ENCODE assay signal across 19 cellular contexts in the genomic region with DNA sequence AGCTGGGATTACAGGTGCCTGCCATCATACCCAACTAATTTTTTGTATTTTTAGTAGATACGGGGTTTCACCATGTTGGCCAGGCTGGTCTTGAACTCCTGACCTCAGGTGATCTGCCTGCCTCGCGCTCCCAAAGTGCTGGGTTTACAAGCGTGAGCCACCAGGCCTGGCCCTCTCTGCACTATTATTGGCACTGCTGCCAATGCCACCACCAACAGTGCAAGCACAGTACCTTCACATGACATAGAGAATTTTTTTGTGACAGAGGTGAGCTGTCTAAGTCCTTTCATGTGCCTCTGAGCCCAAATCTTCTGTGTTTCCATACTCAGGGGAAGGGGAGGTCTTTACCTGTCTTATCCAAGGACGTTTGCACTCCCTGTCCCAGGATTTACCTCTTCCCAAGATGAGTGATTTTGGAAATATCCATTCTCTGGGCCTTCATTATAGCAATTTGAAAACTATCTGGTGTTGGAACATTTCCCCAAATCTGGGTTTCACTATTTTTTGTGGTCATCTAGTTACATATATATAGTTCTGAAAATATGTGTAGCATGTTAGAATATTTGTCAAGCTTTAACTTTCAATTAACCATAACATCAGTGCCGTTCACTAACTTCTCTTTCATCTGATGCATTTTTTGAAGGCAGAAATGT. TPM values are rescaled to one million over a fixed set of nuclear protein-coding genes. Genes with fewer than 3 reads are reported as not detected.
DNase-seq lines count a peak whose midpoint lies in the region; ATAC-seq and TF ChIP-seq lines count a peak whose summit lies in the region.
"Had no signal": no experiment of that assay in that cellular context is flagged by ENCODE, and none has a peak within 500 bp of the region (broad histone marks: within the 10 kb centered on the region; RNA-seq: fewer than 3 reads in every experiment).

No MANE protein-coding gene starts in this region.

- no peaks in the 10 kb centered on the region for H3K27me3 ChIP-seq in dorsolateral prefrontal cortex

- H3K27me3 Mint-ChIP-seq in stimulated activated naive CD8-positive, alpha-beta T cell treated with anti-CD3 and anti-CD28 coated beads, Interleukin-15, Interleukin-2, amounts not matched to agents 100 ng/mL and 50 ng/mL, for 24 hours = no peaks in the 10 kb centered on the region
- no peaks in the 10 kb centered on the region for H3K27me3 Mint-ChIP-seq in stimulated activated naive CD8-positive, alpha-beta T cell treated with anti-CD3 and anti-CD28 coated beads, Interleukin-15, amount 100 ng/mL, for 72 hours
- no peaks in the 10 kb centered on the region for H3K27me3 Mint-ChIP-seq in T-cell
- peaks cover 2 to 5% (median 3%) of the 10 kb centered on the region in 3 donors for H3K27me3 Mint-ChIP-seq in immature natural killer cell (ENCODE audit: low read depth in 3 of 3)
- peaks cover 0 to 3% (median 1%) of the 10 kb centered on the region in 3 donors for H3K27me3 Mint-ChIP-seq in CD14-positive monocyte (ENCODE audit: low read depth in 3 of 3)
- H3K27me3 Mint-ChIP-seq: activated T-cell treated with anti-CD3 and anti-CD28 coated beads, Interleukin-2, amount 50 U/mL, for 24 hours had no signal

- peak overlapping the region; percentile 19 for H3K27ac Mint-ChIP-seq in stimulated activated naive CD8-positive, alpha-beta T cell treated with anti-CD3 and anti-CD28 coated beads, Interleukin-15, Interleukin-2, amounts not matched to agents 100 ng/mL and 50 ng/mL, for 24 hours
- H3K27ac Mint-ChIP-seq in stimulated activated naive CD8-positive, alpha-beta T cell treated with anti-CD3 and anti-CD28 coated beads, Interleukin-15, amount 100 ng/mL, for 72 hours = no peak overlapping the region
- peak overlapping the region; percentile 48 to 87 for H3K27ac Mint-ChIP-seq in T-cell
- H3K27ac Mint-ChIP-seq in immature natural killer cell = peak overlapping the region in 1 of 6 donors; percentile 40
- H3K27ac Mint-ChIP-seq in CD14-positive monocyte = peak overlapping the region in 3 of 7 donors; percentile 18 to 66 (median 30)

- H3K4me1 Mint-ChIP-seq in stimulated activated naive CD8-positive, alpha-beta T cell treated with anti-CD3 and anti-CD28 coated beads, Interleukin-15, Interleukin-2, amounts not matched to agents 100 ng/mL and 50 ng/mL, for 24 hours (ENCODE audit: low read depth) = peaks cover 98% of the 10 kb centered on the region
- peaks cover 88% of the 10 kb centered on the region for H3K4me1 Mint-ChIP-seq in stimulated activated naive CD8-positive, alpha-beta T cell treated with anti-CD3 and anti-CD28 coated beads, Interleukin-15, amount 100 ng/mL, for 72 hours
- peaks cover 70 to 93% (median 91%) of the 10 kb centered on the region in 3 donors for H3K4me1 Mint-ChIP-seq in T-cell
- peaks cover 57 to 84% of the 10 kb centered on the region in 2 donors for H3K4me1 Mint-ChIP-seq in immature natural killer cell
- peaks cover 83% of the 10 kb centered on the region for H3K4me1 Mint-ChIP-seq in CD14-positive monocyte

- intact Hi-C loops in dorsolateral prefrontal cortex (cut with DNase I) (no loop called here), CD14-positive monocyte (cut with micrococcal nuclease) (no loop called here)

- POLR2A ChIA-PET in T-cell (lab: Charles Lee) = no interaction called here

- peaks cover 12% of the 10 kb centered on the region for H3K9me3 Mint-ChIP-seq in stimulated activated naive CD8-positive, alpha-beta T cell treated with anti-CD3 and anti-CD28 coated beads, Interleukin-15, Interleukin-2, amounts not matched to agents 100 ng/mL and 50 ng/mL, for 24 hours
- H3K9me3 Mint-ChIP-seq in stimulated activated naive CD8-positive, alpha-beta T cell treated with anti-CD3 and anti-CD28 coated beads, Interleukin-15, amount 100 ng/mL, for 72 hours = peaks cover 0 to 9% of the 10 kb centered on the region in 2 donors
- H3K9me3 Mint-ChIP-seq in T-cell (peaks cover 5 to 12% (median 10%) of the 10 kb centered on the region in 3 donors), immature natural killer cell (peaks cover 0 to 6% (median 0%) of the 10 kb centered on the region in 6 donors), CD14-positive monocyte (peaks cover 0 to 2% (median 0%) of the 10 kb centered on the region in 7 donors)

- H3K27ac ChIP-seq in dorsolateral prefrontal cortex = no peak overlapping the region

- ATAC-seq in stimulated activated naive CD8-positive, alpha-beta T cell treated with anti-CD3 and anti-CD28 coated beads, Interleukin-15, amount 100 ng/mL, for 72 hours = no peak
- ATAC-seq in GM21390 (IDR thresholded peaks at IDR 0.05; ENCODE audit: unreplicated experiment) (peak; percentile 20), T-cell (replicated peaks in 1 of 4) (no peak), HG03457 (IDR thresholded peaks at IDR 0.05; ENCODE audit: unreplicated experiment) (no peak)

- no peak overlapping the region for H3K4me3 ChIP-seq in dorsolateral prefrontal cortex

- no peak overlapping the region for H3K4me3 Mint-ChIP-seq in stimulated activated naive CD8-positive, alpha-beta T cell treated with anti-CD3 and anti-CD28 coated beads, Interleukin-15, Interleukin-2, amounts not matched to agents 100 ng/mL and 50 ng/mL, for 24 hours
- H3K4me3 Mint-ChIP-seq in stimulated activated naive CD8-positive, alpha-beta T cell treated with anti-CD3 and anti-CD28 coated beads, Interleukin-15, amount 100 ng/mL, for 72 hours = no peak overlapping the region
- H3K4me3 Mint-ChIP-seq in T-cell (peak overlapping the region in 1 of 3 donors; percentile 30), immature natural killer cell (no peak overlapping the region), CD14-positive monocyte (no peak overlapping the region)
- H3K4me3 Mint-ChIP-seq: activated T-cell treated with anti-CD3 and anti-CD28 coated beads, Interleukin-2, amount 50 U/mL, for 24 hours had no signal

- H3K36me3 Mint-ChIP-seq in stimulated activated naive CD8-positive, alpha-beta T cell treated with anti-CD3 and anti-CD28 coated beads, Interleukin-15, Interleukin-2, amounts not matched to agents 100 ng/mL and 50 ng/mL, for 24 hours (ENCODE audit: low read depth) = peaks cover 5% of the 10 kb centered on the region
- H3K36me3 Mint-ChIP-seq in T-cell (peaks cover 11% of the 10 kb centered on the region), immature natural killer cell (no peaks in the 10 kb centered on the region), CD14-positive monocyte (no peaks in the 10 kb centered on the region)

- CTCF ChIA-PET in T-cell (lab: Charles Lee) = interaction anchor here (0.6 to 1.8 kb wide), 5 partner anchors 36 to 1960 kb away, joined by 3 to 7 read pairs (median 4); no protein-coding TSS in a partner anchor

- TF ChIP-seq CTCF in dorsolateral prefrontal cortex (IDR thresholded peaks at IDR 0.05 in 54 of 56, conservative IDR thresholded peaks at IDR 0.05 in 2 of 56; ENCODE audit: low read depth in 1 of 56, partially characterized antibody in 56 of 56) (no peak), CD14-positive monocyte (IDR thresholded peaks at IDR 0.05) (no peak)

- DNase-seq in stimulated activated naive CD8-positive, alpha-beta T cell treated with anti-CD3 and anti-CD28 coated beads, Interleukin-15, amount 100 ng/mL, for 72 hours = no peak
- DNase-seq in T-cell (no peak), dorsolateral prefrontal cortex (no peak), immature natural killer cell (no peak), CD14-positive monocyte (ENCODE audit: low spot score) (no peak)
- DNase-seq: activated T-cell treated with anti-CD3 and anti-CD28 coated beads, Interleukin-2, amount 50 U/mL, for 24 hours; amniotic stem cell; cerebellar nuclear complex; GF-D8; left cardiac atrium; NCI-H187; nucleus accumbens; right cardiac atrium; substantia nigra; T1000 had no signal

RNA-seq across cellular contexts. Expression of gene CD180, which starts 5.4 kb away (rescaled TPM):
- total RNA-seq in T-cell (1 to 10 TPM in 2 of 5 donors, under 1 TPM in 3; 0.16 to 1.3 (median 0.73) TPM), dorsolateral prefrontal cortex (1 to 10 TPM in 35 of 120 experiments, under 1 TPM in 84, not detected in 1; 0.16 to 3.3 (median 0.61) TPM)
- polyA plus RNA-seq in immature natural killer cell (1 to 10 TPM in 1 of 3 donors, under 1 TPM in 2; 0.52 to 1.7 (median 0.63) TPM), CD14-positive monocyte (10 to 100 TPM; 11.7 to 22.0 TPM)
- total RNA-seq: fibroblast of villous mesenchyme had no signal

Comparison
In these comparisons a context has a peak if more than half of its experiments do, and no peak if none do; other contexts are left out.
1. H3K27ac Mint-ChIP-seq: peak in stimulated activated naive CD8-positive, alpha-beta T cell treated with anti-CD3 and anti-CD28 coated beads, Interleukin-15, Interleukin-2, amounts not matched to agents 100 ng/mL and 50 ng/mL, for 24 hours (single experiment) and T-cell (2 of 2); none in stimulated activated naive CD8-positive, alpha-beta T cell treated with anti-CD3 and anti-CD28 coated beads, Interleukin-15, amount 100 ng/mL, for 72 hours (0 of 2).